ENCODE assay signal across 22 cellular contexts in genomic region chrX:37976153-37976552, GRCh38. TPM values are rescaled to one million over a fixed set of nuclear protein-coding genes. Genes with fewer than 3 reads are reported as not detected.
"Had no signal": no experiment of that assay in that cellular context is flagged by ENCODE, and none has a peak within 500 bp of the region (broad histone marks: within the 10 kb centered on the region; RNA-seq: fewer than 3 reads in every experiment).

No MANE protein-coding gene starts in this region.

- DNase-seq: effector CD8-positive, alpha-beta T cell; foreskin keratinocyte; immature natural killer cell; kidney; left cardiac atrium; left ventricle myocardium superior; naive thymus-derived CD4-positive, alpha-beta T cell; nephron progenitor cell; posterior cingulate gyrus; sigmoid colon; small intestine; stimulated activated CD4-positive, alpha-beta T cell treated with anti-CD3 and anti-CD28 coated beads, Interleukin-12 subunit alpha, Interleukin-12 subunit beta, amount 100 ng/mL, for 4 hours; stimulated activated naive CD4-positive, alpha-beta T cell; stomach; substantia nigra; transverse colon had no signal

- H3K4me1 ChIP-seq: sigmoid colon, stomach had no signal

- H3K27ac ChIP-seq: coronary artery, foreskin keratinocyte, sigmoid colon, stomach, thoracic aorta, transverse colon had no signal

- H3K27me3 ChIP-seq: foreskin keratinocyte, sigmoid colon, transverse colon had no signal

- ATAC-seq: foreskin keratinocyte; left cardiac atrium; left ventricle myocardium superior; naive thymus-derived CD4-positive, alpha-beta T cell had no signal

- H3K4me3 ChIP-seq: coronary artery, sigmoid colon, stomach, thoracic aorta, transverse colon had no signal

- H3K9me3 ChIP-seq: sigmoid colon, thoracic aorta, transverse colon had no signal

- H3K36me3 ChIP-seq: sigmoid colon, stomach, thoracic aorta, transverse colon had no signal

RNA-seq across cellular contexts. Expression of gene SYTL5, which starts 30.2 kb away (rescaled TPM):
- total RNA-seq: dermis microvascular lymphatic vessel endothelial cell, left ventricle myocardium superior, lung microvascular endothelial cell, mononuclear cell, pulmonary artery endothelial cell, thoracic aorta had no signal
- polyA plus RNA-seq: immature natural killer cell; naive thymus-derived CD4-positive, alpha-beta T cell had no signal
